14 cellular contexts compared by ENCODE assay signal in the genomic region with DNA sequence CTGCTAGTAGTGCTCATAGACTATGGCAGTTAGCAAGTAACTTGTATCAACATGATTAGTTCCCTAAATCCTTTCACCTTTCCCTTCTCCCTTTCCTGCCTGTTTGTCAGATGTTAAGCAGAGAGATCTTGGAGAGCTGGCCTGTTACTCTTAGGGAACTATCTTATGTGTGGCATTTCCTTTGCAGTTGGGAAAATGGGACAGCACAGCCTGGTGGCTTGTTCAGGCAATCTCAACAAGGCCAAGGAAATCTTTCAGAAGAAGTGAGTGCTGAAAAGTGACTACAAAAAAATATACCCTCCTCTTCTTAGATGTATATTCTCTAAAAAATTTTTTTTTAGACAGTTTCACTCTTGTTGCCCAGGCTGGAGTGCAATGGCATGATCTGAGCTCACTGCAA. TPM values are rescaled to one million over a fixed set of nuclear protein-coding genes. Genes with fewer than 3 reads are reported as not detected.
DNase-seq lines count a peak whose midpoint lies in the region; ATAC-seq, FAIRE-seq and TF ChIP-seq lines count a peak whose summit lies in the region.
"Had no signal": no experiment of that assay in that cellular context is flagged by ENCODE, and none has a peak within 500 bp of the region (broad histone marks: within the 10 kb centered on the region; RNA-seq: fewer than 3 reads in every experiment).

No MANE protein-coding gene starts in this region.

- CTCF ChIA-PET in AG04450 (lab: Charles Lee) (interaction anchor here (1.1 to 9.4 kb wide), 2 partner anchors 23 to 63 kb away, joined by 3 to 76 read pairs; no protein-coding TSS in a partner anchor), GM12878 (lab: Yijun Ruan, JAX) (interaction anchor here (2.6 kb wide), 1 partner anchor 22 kb away, joined by 20 read pairs; no protein-coding TSS in a partner anchor)

- no peak for TF ChIP-seq EP300 in GM12878 (IDR thresholded peaks at IDR 0.05; ENCODE audit: borderline replicate concordance in 1 of 2, control insufficient read depth in 1 of 2, low read depth in 2 of 2, low read length in 2 of 2)

- no peaks in the 10 kb centered on the region for H3K9me3 Mint-ChIP-seq in GM23338
- H3K9me3 Mint-ChIP-seq: activated CD4-positive, alpha-beta memory T cell treated with anti-CD3 and anti-CD28 coated beads for 36 hours; brain had no signal

- RAD21 ChIA-PET in GM12878 (lab: Charles Lee; ENCODE audit: unreplicated experiment): no interaction called here

- no peak overlapping the region; the same call in 1 of the 2 replicates for H3K27ac Mint-ChIP-seq in GM23338

- H3F3A ChIP-seq in GM23338 (replicated peaks; ENCODE audit: low read depth): no peaks in the 10 kb centered on the region

- TF ChIP-seq CTCF in AG04450 (IDR thresholded peaks at IDR 0.05; ENCODE audit: low read depth, low read length) (peak; percentile 35), GM23338 (conservative IDR thresholded peaks at IDR 0.05; ENCODE audit: low read depth in 2 of 2) (peak; percentile 1 to 15; a peak in 1 of 4 replicates), GM12878 (IDR thresholded peaks at IDR 0.05 in 2 of 3, conservative IDR thresholded peaks at IDR 0.05 in 1 of 3; ENCODE audit: control insufficient read depth in 2 of 3, extremely low read depth in 1 of 3, insufficient read depth in 1 of 3, low read depth in 3 of 3, low read length in 3 of 3) (peak in 2 of 3 experiments; percentile 16; a peak in 2 of 6 replicates), thyroid gland (IDR thresholded peaks at IDR 0.05) (no peak)

- no peak for TF ChIP-seq POLR2A in GM12878 (IDR thresholded peaks at IDR 0.05; ENCODE audit: low read depth, low read length)
- TF ChIP-seq POLR2A in thyroid gland (IDR thresholded peaks at IDR 0.05): no peak

- TF ChIP-seq RAD21 in GM12878 (IDR thresholded peaks at IDR 0.05; ENCODE audit: insufficient read depth, low read depth, low read length): no peak

- ATAC-seq in GM23338 (no peak), GM12878 (no peak), left colon (peak; percentile 33), GM18870 (IDR thresholded peaks at IDR 0.05; ENCODE audit: unreplicated experiment) (no peak)

- no peaks in the 10 kb centered on the region for H3K4me1 Mint-ChIP-seq in GM23338
- H3K4me1 Mint-ChIP-seq: brain had no signal

- peaks cover 87% of the 10 kb centered on the region for H3K36me3 Mint-ChIP-seq in GM23338 (ENCODE audit: low read depth)

- H3K4me1 ChIP-seq in GM23338 (ENCODE audit: insufficient read depth) (no peaks in the 10 kb centered on the region), GM12878 (ENCODE audit: control insufficient read depth, insufficient read depth, low read length) (no peaks in the 10 kb centered on the region), thyroid gland (no peaks in the 10 kb centered on the region)

- H2AFZ ChIP-seq in GM23338 (no peak overlapping the region), GM12878 (ENCODE audit: control insufficient read depth, low read depth, low read length) (no peak overlapping the region)

- H4K20me1 ChIP-seq in GM23338 (replicated peaks; ENCODE audit: insufficient read depth) (no peaks in the 10 kb centered on the region; the same call in 1 of the 2 replicates), GM12878 (ENCODE audit: control insufficient read depth, insufficient read depth) (no peaks in the 10 kb centered on the region)

- no peaks in the 10 kb centered on the region for H3K9me3 ChIP-seq in AG04450 (ENCODE audit: control insufficient read depth, insufficient read depth, low read length)
- no peaks in the 10 kb centered on the region for H3K9me3 ChIP-seq in GM12878 (replicated peaks; ENCODE audit: control insufficient read depth, insufficient read depth, low read length)
- no peaks in the 10 kb centered on the region for H3K9me3 ChIP-seq in thyroid gland

- no peak for DNase-seq in AG04450 (ENCODE audit: low read depth, low spot score)
- DNase-seq in GM23338 (ENCODE audit: low spot score): no peak
- DNase-seq in GM12878 (ENCODE audit: low read depth, low spot score): no peak
- DNase-seq in left colon: no peak
- no peak for DNase-seq in thyroid gland
- no peak for DNase-seq in NCI-H2196 treated with DMSO at 0.1 percent for 48 hours (lab: John Stamatoyannopoulos, UW; ENCODE audit: unreplicated experiment)
- no peak for DNase-seq in activated naive CD4-positive, alpha-beta T cell treated with anti-CD3 and anti-CD28 coated beads, Interleukin-2, amount 50 U/mL, for 16 hours
- DNase-seq: activated CD4-positive, alpha-beta memory T cell treated with anti-CD3 and anti-CD28 coated beads for 36 hours; C1 segment of cervical spinal cord; GDM1; NCI-H510A had no signal

- no peak overlapping the region for H3K9ac ChIP-seq in GM12878 (ENCODE audit: control insufficient read depth, insufficient read depth, low read length)

- intact Hi-C loops in GM12878 (cut with micrococcal nuclease; ENCODE audit: unreplicated experiment): no loop called here
- intact Hi-C loops in left colon (cut with DNase I, micrococcal nuclease): no loop called here
- intact Hi-C loops in thyroid gland (cut with DNase I): no loop called here

- no peak overlapping the region for H3K4me3 Mint-ChIP-seq in GM23338
- H3K4me3 Mint-ChIP-seq: activated CD4-positive, alpha-beta memory T cell treated with anti-CD3 and anti-CD28 coated beads for 36 hours; brain had no signal

- H3K79me2 ChIP-seq in GM23338 (replicated peaks; ENCODE audit: insufficient read depth) (no peaks in the 10 kb centered on the region), GM12878 (ENCODE audit: control insufficient read depth, insufficient read depth, low read length) (no peaks in the 10 kb centered on the region)

- POLR2A ChIA-PET in AG04450 (lab: Yijun Ruan, JAX): no interaction called here
- POLR2A ChIA-PET in GM12878 (lab: Charles Lee): no interaction called here

- H3K36me3 ChIP-seq in GM23338 (ENCODE audit: insufficient read depth) (peaks cover 76% of the 10 kb centered on the region), GM12878 (ENCODE audit: control insufficient read depth in 2 of 2, insufficient read depth in 2 of 2, low read length in 1 of 2) (peaks cover 10 to 20% of the 10 kb centered on the region in 2 experiments), thyroid gland (peaks cover 35 to 51% of the 10 kb centered on the region in 2 donors)

- no peaks in the 10 kb centered on the region for H3K27me3 Mint-ChIP-seq in GM23338 (ENCODE audit: insufficient read depth, low read depth, poor library complexity)
- H3K27me3 Mint-ChIP-seq: activated CD4-positive, alpha-beta memory T cell treated with anti-CD3 and anti-CD28 coated beads for 36 hours had no signal

- in situ Hi-C loops in GM12878 (cut with MboI): no loop called here

- no peak for FAIRE-seq in GM12878 (lab: Jason Lieb, UNC)
- FAIRE-seq: RCC 7860 had no signal

- no peak overlapping the region for H3K4me3 ChIP-seq in AG04450 (ENCODE audit: low read depth, low read length)
- H3K4me3 ChIP-seq in GM23338: no peak overlapping the region
- H3K4me3 ChIP-seq in GM12878: no peak overlapping the region
- H3K4me3 ChIP-seq in thyroid gland (replicated peaks in 1 of 3): no peak overlapping the region

- no TSS peak for BruUV-seq in GM12878 (replicated peaks; lab: Mats Ljungman, UMichigan)

- no peaks in the 10 kb centered on the region for H3K9me2 ChIP-seq in GM23338 (ENCODE audit: insufficient read depth)

- SMC1A ChIA-PET in GM12878 (lab: Charles Lee; ENCODE audit: uncharacterized antibody, unreplicated experiment): interaction anchor here (0.9 to 4.2 kb wide), 5 partner anchors 15 to 249 kb away, joined by 3 to 17 read pairs (median 5); no protein-coding TSS in a partner anchor

- H3K4me2 ChIP-seq in GM23338: no peak overlapping the region
- no peak overlapping the region for H3K4me2 ChIP-seq in GM12878 (ENCODE audit: control insufficient read depth, insufficient read depth)

- H3K27ac ChIP-seq in AG04450 (ENCODE audit: low read depth, low read length): no peak overlapping the region
- no peak overlapping the region for H3K27ac ChIP-seq in GM23338 (ENCODE audit: low read depth)
- no peak overlapping the region for H3K27ac ChIP-seq in GM12878 (ENCODE audit: control insufficient read depth, insufficient read depth)
- H3K27ac ChIP-seq in thyroid gland: no peak overlapping the region

- H3K27me3 ChIP-seq in AG04450 (ENCODE audit: control insufficient read depth, insufficient read depth, low read length) (no peaks in the 10 kb centered on the region), GM23338 (ENCODE audit: insufficient read depth) (no peaks in the 10 kb centered on the region), GM12878 (replicated peaks in 1 of 2; ENCODE audit: control insufficient read depth in 2 of 2, insufficient read depth in 2 of 2, low read length in 1 of 2) (no peaks in the 10 kb centered on the region), thyroid gland (no peaks in the 10 kb centered on the region)

RNA-seq across cellular contexts. Expression of gene PARP2, which starts 7.4 kb away (rescaled TPM):
- polyA plus RNA-seq in AG04450 (2011; rRNA removed) (11.8 and 12.3 TPM in 2 replicates), GM23338 (2016; fragmentation: Nextera tagmentation; extraction: Ambion mirVana) (39.5 and 42.7 TPM in 2 replicates), GM12878 (2011; rRNA removed) (45.3 and 68.0 TPM in 2 replicates), GM12878 (2014; fragmentation: Illumina TruSeq; extraction: Trizol) (60.8 and 72.6 TPM in 2 replicates), GM12878 (2014; fragmentation: Nextera tagmentation; extraction: Ambion mirVana) (10 to 100 TPM; 30.4 to 38.0 TPM), GM12878 (2014; rRNA removed) (37.1 and 46.9 TPM in 2 replicates), GM12878 (2016; fragmentation: Nextera tagmentation; extraction: Ambion mirVana) (10 to 100 TPM; 72.2 to 75.4 TPM)
- 5.3 and 9.5 TPM in 2 replicates for polyA minus RNA-seq in AG04450 (2011; rRNA and poly(A)+ RNA removed)
- 27.0 and 27.8 TPM in 2 replicates for total RNA-seq in GM23338 (2014; rRNA removed; shearing (Covaris generic))
- 34.2 and 47.2 TPM in 2 replicates for total RNA-seq in GM12878 (2013; cell fraction: nucleolus; rRNA removed)
- total RNA-seq in GM12878 (2014; rRNA removed) (26.7 and 33.5 TPM in 2 replicates), GM12878 (2014; rRNA removed; fragmentation: Illumina TruSeq; extraction: Trizol) (35.3 and 39.4 TPM in 2 replicates), GM12878 (2021) (36.8 and 39.2 TPM in 2 replicates), left colon (10 to 100 TPM; 10.0 to 10.7 TPM), thyroid gland (10 to 100 TPM in 2 of 4 donors, 1 to 10 TPM in 2; 8.8 to 14.6 (median 9.7) TPM)
- 31.6 TPM for polyA plus RNA-seq in GM12878 (2011; ENCODE audit: low read depth)
- polyA plus RNA-seq in GM12878 (2011; cell fraction: cytosol; rRNA removed): 31.1 and 34.1 TPM in 2 replicates
- polyA plus RNA-seq in GM12878 (2011; cell fraction: nucleus; rRNA removed): 78.4 and 83.9 TPM in 2 replicates
- 30.3 and 35.5 TPM in 2 replicates for polyA plus RNA-seq in GM12878 (2012)
- 20.6 and 21.9 TPM in 2 replicates for polyA minus RNA-seq in GM12878 (2011; rRNA and poly(A)+ RNA removed)
- 9.4 and 15.9 TPM in 2 replicates for polyA minus RNA-seq in GM12878 (2011; cell fraction: cytosol; rRNA and poly(A)+ RNA removed)
- 15.0 and 19.6 TPM in 2 replicates for polyA minus RNA-seq in GM12878 (2011; cell fraction: nucleus; rRNA and poly(A)+ RNA removed)

RNA-seq across cellular contexts. Expression of gene CCNB1IP1, which starts 17.8 kb away (rescaled TPM):
- polyA plus RNA-seq in AG04450 (2011; rRNA removed) (54.2 and 69.2 TPM in 2 replicates), GM23338 (2016; fragmentation: Nextera tagmentation; extraction: Ambion mirVana) (108 and 110 TPM in 2 replicates), GM12878 (2011; rRNA removed) (165 and 188 TPM in 2 replicates), GM12878 (2014; fragmentation: Illumina TruSeq; extraction: Trizol) (109 and 144 TPM in 2 replicates), GM12878 (2014; fragmentation: Nextera tagmentation; extraction: Ambion mirVana) (10 to 100 TPM; 69.2 to 80.6 TPM), GM12878 (2014; rRNA removed) (85.1 and 98.2 TPM in 2 replicates), GM12878 (2016; fragmentation: Nextera tagmentation; extraction: Ambion mirVana) (10 to 100 TPM; 20.4 to 23.0 TPM)
- polyA minus RNA-seq in AG04450 (2011; rRNA and poly(A)+ RNA removed): 16.2 and 23.9 TPM in 2 replicates
- 247 and 254 TPM in 2 replicates for total RNA-seq in GM23338 (2014; rRNA removed; shearing (Covaris generic))
- total RNA-seq in GM12878 (2013; cell fraction: nucleolus; rRNA removed): 106 and 111 TPM in 2 replicates
- total RNA-seq in GM12878 (2014; rRNA removed) (92.4 and 122 TPM in 2 replicates), GM12878 (2014; rRNA removed; fragmentation: Illumina TruSeq; extraction: Trizol) (99.7 and 102 TPM in 2 replicates), GM12878 (2021) (60.3 and 61.0 TPM in 2 replicates), left colon (10 to 100 TPM; 28.8 to 29.6 TPM), thyroid gland (100 to 1,000 TPM in 2 of 4 donors, 10 to 100 TPM in 2; 57.2 to 150 (median 92.9) TPM)
- polyA plus RNA-seq in GM12878 (2011; ENCODE audit: low read depth): 87.9 TPM
- polyA plus RNA-seq in GM12878 (2011; cell fraction: cytosol; rRNA removed): 96.7 and 123 TPM in 2 replicates
- 52.4 and 52.7 TPM in 2 replicates for polyA plus RNA-seq in GM12878 (2011; cell fraction: nucleus; rRNA removed)
- polyA plus RNA-seq in GM12878 (2012): 63.3 and 99.5 TPM in 2 replicates
- polyA minus RNA-seq in GM12878 (2011; rRNA and poly(A)+ RNA removed): 119 TPM in 2 replicates
- polyA minus RNA-seq in GM12878 (2011; cell fraction: cytosol; rRNA and poly(A)+ RNA removed): 20.8 and 28.8 TPM in 2 replicates
- 40.9 and 73.9 TPM in 2 replicates for polyA minus RNA-seq in GM12878 (2011; cell fraction: nucleus; rRNA and poly(A)+ RNA removed)

RNA-seq across cellular contexts. Expression of gene TTC5, which starts 45.1 kb away (rescaled TPM):
- polyA plus RNA-seq in AG04450 (2011; rRNA removed) (20.0 and 23.5 TPM in 2 replicates), GM23338 (2016; fragmentation: Nextera tagmentation; extraction: Ambion mirVana) (9.3 and 11.9 TPM in 2 replicates), GM12878 (2011; rRNA removed) (21.6 and 22.5 TPM in 2 replicates), GM12878 (2014; fragmentation: Illumina TruSeq; extraction: Trizol) (7.3 and 9.7 TPM in 2 replicates), GM12878 (2014; fragmentation: Nextera tagmentation; extraction: Ambion mirVana) (1 to 10 TPM; 6.9 to 7.6 TPM), GM12878 (2014; rRNA removed) (7.6 and 8.0 TPM in 2 replicates), GM12878 (2016; fragmentation: Nextera tagmentation; extraction: Ambion mirVana) (10 to 100 TPM; 20.9 to 21.3 TPM)
- polyA minus RNA-seq in AG04450 (2011; rRNA and poly(A)+ RNA removed): 30.9 and 34.3 TPM in 2 replicates
- 14.6 and 16.4 TPM in 2 replicates for total RNA-seq in GM23338 (2014; rRNA removed; shearing (Covaris generic))
- total RNA-seq in GM12878 (2013; cell fraction: nucleolus; rRNA removed): 41.2 and 48.1 TPM in 2 replicates
- total RNA-seq in GM12878 (2014; rRNA removed) (11.4 and 11.8 TPM in 2 replicates), GM12878 (2014; rRNA removed; fragmentation: Illumina TruSeq; extraction: Trizol) (15.3 and 15.7 TPM in 2 replicates), GM12878 (2021) (15.9 and 16.6 TPM in 2 replicates), left colon (10 to 100 TPM in 1 of 2 donors, 1 to 10 TPM in 1; 9.6 to 11.1 TPM), thyroid gland (10 to 100 TPM; 15.9 to 44.2 (median 19.2) TPM)
- 3.9 TPM for polyA plus RNA-seq in GM12878 (2011; ENCODE audit: low read depth)
- polyA plus RNA-seq in GM12878 (2011; cell fraction: cytosol; rRNA removed): 10.0 and 12.3 TPM in 2 replicates
- 14.1 and 15.1 TPM in 2 replicates for polyA plus RNA-seq in GM12878 (2011; cell fraction: nucleus; rRNA removed)
- 5.0 and 10.2 TPM in 2 replicates for polyA plus RNA-seq in GM12878 (2012)
- polyA minus RNA-seq in GM12878 (2011; rRNA and poly(A)+ RNA removed): 23.3 and 24.0 TPM in 2 replicates
- polyA minus RNA-seq in GM12878 (2011; cell fraction: cytosol; rRNA and poly(A)+ RNA removed): 6.1 and 8.8 TPM in 2 replicates
- polyA minus RNA-seq in GM12878 (2011; cell fraction: nucleus; rRNA and poly(A)+ RNA removed): 17.2 and 23.4 TPM in 2 replicates

Comparison
In these comparisons a context has a peak if more than half of its experiments do, and no peak if none do; other contexts are left out.
1. CTCF ChIP-seq: peak in AG04450 (single experiment), GM23338 (2 of 2) and GM12878 (2 of 3); none in thyroid gland (0 of 6).